30 cellular contexts compared by ENCODE assay signal in the genomic region with DNA sequence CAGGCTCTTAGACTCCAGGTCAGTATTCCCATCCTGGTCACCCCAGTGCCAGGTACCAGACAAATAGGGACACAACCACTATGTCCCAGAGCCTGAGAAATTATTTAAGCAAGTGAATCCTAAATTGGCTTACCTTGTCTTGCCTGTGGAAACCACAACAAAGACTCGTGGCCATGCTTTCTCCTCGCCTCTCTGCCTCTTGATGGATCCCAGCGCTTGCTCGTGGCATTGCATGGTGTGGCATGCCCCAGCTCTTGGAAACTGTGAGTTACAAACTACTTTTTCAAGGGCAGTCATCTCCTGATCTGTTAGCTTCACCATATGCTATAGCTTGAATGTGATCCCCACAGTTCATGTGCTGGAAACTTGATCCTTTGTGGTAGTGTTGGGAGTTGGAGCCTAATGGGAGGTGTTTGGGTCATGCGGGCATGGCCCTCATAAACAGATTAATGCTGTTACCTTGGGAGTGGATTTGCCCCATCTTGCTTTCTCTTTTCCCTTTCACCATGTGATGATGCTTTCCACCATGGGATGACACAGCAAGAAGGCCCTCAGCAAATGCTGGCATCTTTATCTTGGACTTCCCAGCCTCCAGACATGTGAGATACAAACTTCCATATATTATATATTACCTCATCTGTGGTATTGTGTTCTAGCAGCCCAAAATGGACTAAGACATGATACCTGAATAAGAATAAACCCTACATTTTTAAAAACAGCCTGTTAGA.
"Had no signal": no experiment of that assay in that cellular context is flagged by ENCODE, and none has a peak within 500 bp of the region (broad histone marks: within the 10 kb centered on the region; RNA-seq: fewer than 3 reads in every experiment).

No MANE protein-coding gene starts in this region.

- H3K36me3 Mint-ChIP-seq: activated naive CD8-positive, alpha-beta T cell; stimulated activated effector memory CD8-positive, alpha-beta T cell treated with anti-CD3 and anti-CD28 coated beads, Interleukin-12 subunit alpha, Interleukin-12 subunit beta, amount 100 ng/mL, for 72 hours had no signal

- FAIRE-seq: endothelial cell of umbilical vein, keratinocyte, TTC549 had no signal

- H3K9me3 ChIP-seq: adrenal gland, ascending aorta, gastroesophageal sphincter, neutrophil, ovary, prostate gland, stomach, thyroid gland, upper lobe of right lung had no signal

- DNase-seq: activated CD4-positive, alpha-beta T cell treated with anti-CD3 and anti-CD28 coated beads, Interleukin-2, amount 10 ng/mL, durations not matched to agents 24 days and 14 days; activated effector memory CD4-positive, alpha-beta T cell treated with Interleukin-2 at 50 U/mL for 16 hours; activated naive CD4-positive, alpha-beta T cell treated with Interleukin-2 at 50 U/mL for 16 hours; activated T-cell treated with anti-CD3 and anti-CD28 coated beads for 4 hours; adrenal gland; head of caudate nucleus; hippocampal formation; left cardiac atrium; left ventricle myocardium superior; ovary; retina; stimulated activated CD4-positive, alpha-beta T cell treated with anti-CD3 and anti-CD28 coated beads, Interleukin-12 subunit alpha, Interleukin-12 subunit beta, amount 100 ng/mL, for 4 hours; stimulated activated CD4-positive, alpha-beta T cell treated with anti-CD3 and anti-CD28 coated beads, Interleukin-4, amount 100 ng/mL, for 1 hour; stomach; thyroid gland; upper lobe of right lung had no signal

- H3K4me1 ChIP-seq: adrenal gland, ascending aorta, gastroesophageal sphincter, prostate gland, stomach, thyroid gland, upper lobe of right lung had no signal

- H3K4me3 Mint-ChIP-seq: activated CD4-positive, alpha-beta T cell treated with anti-CD3 and anti-CD28 coated beads, Interleukin-2, amount 10 ng/mL, durations not matched to agents 24 days and 14 days; activated naive CD8-positive, alpha-beta T cell; brain; nephron; stimulated activated effector memory CD8-positive, alpha-beta T cell treated with anti-CD3 and anti-CD28 coated beads, Interleukin-12 subunit alpha, Interleukin-12 subunit beta, amount 100 ng/mL, for 72 hours had no signal

- H3K27me3 Mint-ChIP-seq: activated CD4-positive, alpha-beta T cell treated with anti-CD3 and anti-CD28 coated beads, Interleukin-2, amount 10 ng/mL, durations not matched to agents 24 days and 14 days; activated naive CD8-positive, alpha-beta T cell; brain had no signal

- H3K27ac Mint-ChIP-seq: activated CD4-positive, alpha-beta T cell treated with anti-CD3 and anti-CD28 coated beads, Interleukin-2, amount 10 ng/mL, durations not matched to agents 24 days and 14 days; activated naive CD8-positive, alpha-beta T cell; brain; nephron; stimulated activated effector memory CD8-positive, alpha-beta T cell treated with anti-CD3 and anti-CD28 coated beads, Interleukin-12 subunit alpha, Interleukin-12 subunit beta, amount 100 ng/mL, for 72 hours had no signal

- H3K27me3 ChIP-seq: adrenal gland, ascending aorta, gastroesophageal sphincter, neutrophil, ovary, stomach, thyroid gland, upper lobe of right lung had no signal

- H3K4me1 Mint-ChIP-seq: activated CD4-positive, alpha-beta T cell treated with anti-CD3 and anti-CD28 coated beads, Interleukin-2, amount 10 ng/mL, durations not matched to agents 24 days and 14 days; brain; nephron; stimulated activated effector memory CD8-positive, alpha-beta T cell treated with anti-CD3 and anti-CD28 coated beads, Interleukin-12 subunit alpha, Interleukin-12 subunit beta, amount 100 ng/mL, for 72 hours had no signal

- H3K9me3 Mint-ChIP-seq: activated CD4-positive, alpha-beta T cell treated with anti-CD3 and anti-CD28 coated beads, Interleukin-2, amount 10 ng/mL, durations not matched to agents 24 days and 14 days; brain; nephron; stimulated activated effector memory CD8-positive, alpha-beta T cell treated with anti-CD3 and anti-CD28 coated beads, Interleukin-12 subunit alpha, Interleukin-12 subunit beta, amount 100 ng/mL, for 72 hours had no signal

- H3K4me3 ChIP-seq: adrenal gland, ascending aorta, gastroesophageal sphincter, ovary, prostate gland, skin epidermis, stomach, thyroid gland, upper lobe of right lung had no signal

- H3K27ac ChIP-seq: adrenal gland, ascending aorta, gastroesophageal sphincter, neutrophil, ovary, prostate gland, skin epidermis, stomach, thyroid gland, upper lobe of right lung, VCaP had no signal

- H3K36me3 ChIP-seq: adrenal gland, ascending aorta, neutrophil, ovary, prostate gland, stomach, thyroid gland, upper lobe of right lung had no signal

- ATAC-seq: gastroesophageal sphincter; left cardiac atrium; left ventricle myocardium superior; sciatic nerve; stimulated activated effector memory CD8-positive, alpha-beta T cell treated with anti-CD3 and anti-CD28 coated beads, Interleukin-12 subunit alpha, Interleukin-12 subunit beta, amount 100 ng/mL, for 72 hours; upper lobe of right lung had no signal
